19 cellular contexts compared by ENCODE assay signal in the genomic region with DNA sequence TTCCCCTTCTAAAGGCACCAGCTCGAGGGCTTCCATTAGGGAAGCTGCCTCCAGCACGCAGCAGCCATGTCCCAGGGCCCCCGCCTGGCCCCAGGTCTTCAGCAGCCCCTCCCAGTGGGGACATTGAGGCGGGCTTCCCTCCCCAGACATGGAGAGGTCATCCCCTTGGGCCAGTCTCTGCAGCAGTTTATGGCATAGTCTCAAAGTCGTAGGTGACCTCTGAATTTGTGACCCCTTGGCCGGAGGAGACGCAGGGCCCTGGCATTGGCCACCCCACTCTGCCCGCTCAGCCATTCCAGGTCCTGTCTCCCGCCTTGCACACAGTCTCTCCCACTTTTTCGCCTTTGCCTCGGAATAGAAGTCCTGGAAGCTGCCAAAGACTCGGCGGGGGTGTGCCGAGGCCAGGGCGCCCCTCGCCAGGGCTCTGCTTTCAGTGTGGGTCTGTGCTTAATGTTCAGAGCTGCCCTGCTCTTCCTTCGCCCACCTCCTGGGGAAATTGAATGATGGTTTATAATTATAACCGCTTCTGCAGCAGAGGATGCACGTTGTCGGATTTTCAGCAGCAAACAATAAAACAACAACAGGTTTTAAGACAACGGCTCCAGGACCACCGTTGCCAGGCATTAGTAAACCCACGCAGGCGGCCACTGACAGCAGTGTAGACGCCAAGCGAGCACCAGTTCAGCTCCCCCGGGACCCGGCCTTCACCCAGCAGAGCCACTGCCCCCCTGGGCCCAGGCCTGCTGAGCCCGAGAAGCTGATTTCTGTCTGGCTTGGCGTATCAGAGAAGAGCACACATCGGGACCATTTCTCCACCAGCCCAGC.
A peak's percentile ranks its signal among the peaks of the same experiment; 100 is the strongest.
DNase-seq lines count a peak whose midpoint lies in the region; ATAC-seq and TF ChIP-seq lines count a peak whose summit lies in the region.
"Had no signal": no experiment of that assay in that cellular context is flagged by ENCODE, and none has a peak within 500 bp of the region (broad histone marks: within the 10 kb centered on the region; RNA-seq: fewer than 3 reads in every experiment).

No MANE protein-coding gene starts in this region.

- H3K4me1 ChIP-seq in left ventricle myocardium inferior = no peaks in the 10 kb centered on the region
- peaks cover 36% of the 10 kb centered on the region for H3K4me1 ChIP-seq in BLaER1
- H3K4me1 ChIP-seq in IMR-90 (ENCODE audit: control insufficient read depth, insufficient read depth, low read length) = no peaks in the 10 kb centered on the region
- H3K4me1 ChIP-seq in neuronal stem cell (ENCODE audit: control insufficient read depth in 2 of 2, insufficient read depth in 1 of 2, low read depth in 1 of 2, low read length in 2 of 2) = no peaks in the 10 kb centered on the region
- H3K4me1 ChIP-seq: A549, HAP-1 had no signal

- no peak overlapping the region for H3K14ac ChIP-seq in IMR-90 (replicated peaks; ENCODE audit: low read depth, low read length)
- peak overlapping the region; percentile 75 for H3K14ac ChIP-seq in neuronal stem cell (ENCODE audit: low read length)

- H2AK9ac ChIP-seq in IMR-90 (replicated peaks; ENCODE audit: low read depth, low read length, poor library complexity) = no peak overlapping the region

- no TSS peak for BruUV-seq in IMR-90 (replicated peaks; lab: Mats Ljungman, UMichigan)

- TF ChIP-seq RAD21 in IMR-90 (IDR thresholded peaks at IDR 0.05; ENCODE audit: low read length) = no peak

- H2BK15ac ChIP-seq in IMR-90 (ENCODE audit: low read depth, low read length) = no peak overlapping the region
- no peak overlapping the region for H2BK15ac ChIP-seq in neuronal stem cell (ENCODE audit: low read length)

- H4K8ac ChIP-seq in IMR-90 (ENCODE audit: low read depth in 2 of 2, low read length in 2 of 2) (no peak overlapping the region), neuronal stem cell (ENCODE audit: low read depth, low read length) (peak overlapping the region; percentile 32)

- TF ChIP-seq CTCF in left ventricle myocardium inferior (IDR thresholded peaks at IDR 0.05; ENCODE audit: borderline replicate concordance) (no peak), IMR-90 (conservative IDR thresholded peaks at IDR 0.05; ENCODE audit: low read depth, low read length) (no peak)

- intact Hi-C loops in Right ventricle myocardium inferior (cut with DNase I) = no loop called here
- intact Hi-C loops in left ventricle myocardium inferior (cut with micrococcal nuclease) = no loop called here
- intact Hi-C loops in IMR-90 (cut with micrococcal nuclease) = no loop called here

- H3K4me2 ChIP-seq in BLaER1 = peak overlapping the region; percentile 11; the same call in 1 of the 2 replicates
- no peak overlapping the region for H3K4me2 ChIP-seq in IMR-90 (ENCODE audit: low read depth, low read length)
- H3K4me2 ChIP-seq in neuronal stem cell (ENCODE audit: insufficient read depth, low read length, poor library complexity, severe bottlenecking) = no peak overlapping the region
- H3K4me2 ChIP-seq: A549 had no signal

- DNase-seq in Right ventricle myocardium inferior (ENCODE audit: missing footprints) (peak; percentile 45), left ventricle myocardium inferior (no peak), IMR-90 (no peak), neuronal stem cell (ENCODE audit: low spot score) (no peak), C1 segment of cervical spinal cord (lab: John Stamatoyannopoulos, UW) (no peak), dedifferentiated amniotic fluid mesenchymal stem cell (ENCODE audit: extremely low spot score) (no peak)
- DNase-seq: 8988T; ACHN; Calu3; CD4-positive, alpha-beta memory T cell; COR-L47; DMS53; DMS79 treated with DMSO at 0.1 percent for 48 hours; GF-D8; GOT3; HFFc6 had no signal

- H3K27me3 ChIP-seq in left ventricle myocardium inferior (ENCODE audit: low read depth) = peaks cover 88% of the 10 kb centered on the region
- no peaks in the 10 kb centered on the region for H3K27me3 ChIP-seq in BLaER1
- H3K27me3 ChIP-seq in IMR-90 (ENCODE audit: control insufficient read depth, insufficient read depth, low read length) = peaks cover 2% of the 10 kb centered on the region; the same call in 1 of the 2 replicates
- H3K27me3 ChIP-seq in neuronal stem cell (ENCODE audit: control insufficient read depth in 3 of 3, insufficient read depth in 3 of 3, low read depth in 1 of 3, low read length in 3 of 3) = no peaks in the 10 kb centered on the region

- H2BK20ac ChIP-seq in IMR-90 (ENCODE audit: low read depth, low read length) = no peak overlapping the region

- H3K9ac ChIP-seq in BLaER1 = no peak overlapping the region
- H3K9ac ChIP-seq in IMR-90 (ENCODE audit: low read depth, low read length) = no peak overlapping the region
- H3K9ac ChIP-seq in neuronal stem cell (ENCODE audit: low read depth, low read length, poor library complexity) = peak overlapping the region; percentile 3

- in situ Hi-C loops in IMR-90 (cut with MboI; ENCODE audit: low sequenced_read_pairs) = loop anchor here (25.0 kb wide), 2 partner anchors 616 to 1816 kb away; a partner anchor contains a TSS

- H3K56ac ChIP-seq in IMR-90 (ENCODE audit: extremely low read depth, insufficient read depth, low read length) = no peak overlapping the region

- H2BK5ac ChIP-seq in IMR-90 (ENCODE audit: low read depth, low read length, poor library complexity, severe bottlenecking) (no peak overlapping the region), neuronal stem cell (ENCODE audit: low read length) (no peak overlapping the region)

- H3K36me3 ChIP-seq in left ventricle myocardium inferior (no peaks in the 10 kb centered on the region), BLaER1 (no peaks in the 10 kb centered on the region), IMR-90 (ENCODE audit: control insufficient read depth, insufficient read depth, low read length) (no peaks in the 10 kb centered on the region), neuronal stem cell (replicated peaks in 1 of 2; ENCODE audit: control insufficient read depth in 2 of 2, insufficient read depth in 2 of 2, low read length in 2 of 2) (no peaks in the 10 kb centered on the region)
- H3K36me3 ChIP-seq: HAP-1 had no signal

- no peak overlapping the region for H2AK5ac ChIP-seq in IMR-90 (ENCODE audit: low read depth, low read length)
- no peak overlapping the region for H2AK5ac ChIP-seq in neuronal stem cell (ENCODE audit: low read depth, low read length)

- no peak overlapping the region for H3K18ac ChIP-seq in IMR-90 (ENCODE audit: low read depth, low read length)
- peak overlapping the region; percentile 71 for H3K18ac ChIP-seq in neuronal stem cell (ENCODE audit: low read length)

- dilution Hi-C loops in IMR-90 (cut with HindIII; ENCODE audit: low sequenced_read_pairs, unreplicated experiment) = no loop called here

- H4K20me1 ChIP-seq in BLaER1 = no peaks in the 10 kb centered on the region
- H4K20me1 ChIP-seq in IMR-90 (ENCODE audit: insufficient read depth, low read length) = no peaks in the 10 kb centered on the region

- no peak overlapping the region for H3K23ac ChIP-seq in IMR-90 (ENCODE audit: low read depth, low read length)
- no peak overlapping the region for H3K23ac ChIP-seq in neuronal stem cell (ENCODE audit: low read depth, low read length, poor library complexity)

- WGBS in IMR-90 (ENCODE audit: extremely low coverage in 2 of 2, insufficient read length in 1 of 2), 2 experiments = 74% methylated on average over 15 of the region's 31 CpGs; no CpG with 5 or more reads in 1 of the 2 experiments
- no CpG with 5 or more reads among the region's 31 CpGs for WGBS in neuronal stem cell (ENCODE audit: extremely low coverage in 2 of 2, insufficient read length in 2 of 2, insufficient replicate concordance in 1 of 2), 2 donors

- no peak overlapping the region for H2BK12ac ChIP-seq in neuronal stem cell (ENCODE audit: low read length)

- H3K4me3 ChIP-seq in left ventricle myocardium inferior = no peak overlapping the region
- H3K4me3 ChIP-seq in BLaER1 = no peak overlapping the region
- no peak overlapping the region for H3K4me3 ChIP-seq in IMR-90 (ENCODE audit: insufficient read depth, low read depth, low read length)
- no peak overlapping the region for H3K4me3 ChIP-seq in neuronal stem cell (ENCODE audit: low read length in 2 of 2)
- H3K4me3 ChIP-seq: A549, HAP-1 had no signal

- POLR2A ChIA-PET in IMR-90 (lab: Charles Lee; ENCODE audit: unreplicated experiment) = no interaction called here

- H4K91ac ChIP-seq in IMR-90 (ENCODE audit: insufficient read depth, low read depth, low read length) (no peak overlapping the region), neuronal stem cell (ENCODE audit: low read depth, low read length, poor library complexity) (no peak overlapping the region)

- no peak for ATAC-seq in Right ventricle myocardium inferior
- ATAC-seq in IMR-90 (ENCODE audit: low read depth) = no peak
- ATAC-seq: A549 had no signal

- no peak overlapping the region for H4K5ac ChIP-seq in IMR-90 (ENCODE audit: low read depth, low read length)

- H3K79me1 ChIP-seq in IMR-90 (ENCODE audit: low read depth in 1 of 2, low read length in 2 of 2) (no peaks in the 10 kb centered on the region), neuronal stem cell (ENCODE audit: low read depth, low read length) (peaks cover 2% of the 10 kb centered on the region)

- no peaks in the 10 kb centered on the region for H3K9me3 ChIP-seq in left ventricle myocardium inferior (replicated peaks)
- H3K9me3 ChIP-seq in BLaER1 = no peaks in the 10 kb centered on the region
- no peaks in the 10 kb centered on the region for H3K9me3 ChIP-seq in IMR-90 (ENCODE audit: control insufficient read depth, insufficient read depth, low read length)
- H3K9me3 ChIP-seq in neuronal stem cell (replicated peaks in 1 of 2; ENCODE audit: control insufficient read depth in 2 of 2, insufficient read depth in 1 of 2, low read depth in 1 of 2, low read length in 2 of 2) = no peaks in the 10 kb centered on the region
- H3K9me3 ChIP-seq: A549, HAP-1 had no signal

- TF ChIP-seq POLR2A in IMR-90 (IDR thresholded peaks at IDR 0.05; ENCODE audit: low read depth, low read length) = no peak

- CTCF ChIA-PET in IMR-90 (lab: Yijun Ruan, JAX) = no interaction called here

- H2AFZ ChIP-seq in IMR-90 (replicated peaks; ENCODE audit: low read length, poor library complexity) (peak overlapping the region; percentile 2), neuronal stem cell (ENCODE audit: low read length) (no peak overlapping the region)

- no peak overlapping the region for H2BK120ac ChIP-seq in IMR-90 (ENCODE audit: low read depth, low read length)
- peak overlapping the region; percentile 58 for H2BK120ac ChIP-seq in neuronal stem cell (ENCODE audit: low read depth, low read length)

- H3K9me1 ChIP-seq in IMR-90 (ENCODE audit: insufficient read depth, low read length) = no peaks in the 10 kb centered on the region

- H3K4ac ChIP-seq in IMR-90 (ENCODE audit: low read depth, low read length) (no peak overlapping the region), neuronal stem cell (ENCODE audit: low read length) (no peak overlapping the region)

- H3K27ac ChIP-seq in left ventricle myocardium inferior (replicated peaks) (no peak overlapping the region), BLaER1 (no peak overlapping the region), IMR-90 (ENCODE audit: insufficient read depth, low read length) (no peak overlapping the region), neuronal stem cell (replicated peaks; ENCODE audit: low read length) (no peak overlapping the region)
- H3K27ac ChIP-seq: A549 had no signal

TF ChIP-seq in IMR-90, 13 proteins besides CTCF, POLR2A, EP300 and RAD21 (continues in another document):
- TF ChIP-seq MXI1 (IDR thresholded peaks at IDR 0.05; ENCODE audit: borderline replicate concordance, low read depth, low read length) (no peak), FOS (IDR thresholded peaks at IDR 0.05; ENCODE audit: low read depth, low read length) (no peak)
